Comparison of ENCODE assay signal across 8 cellular contexts in genomic region chr13:104773775-104774174, GRCh38.
DNase-seq lines count a peak whose midpoint lies in the region; ATAC-seq, FAIRE-seq and TF ChIP-seq lines count a peak whose summit lies in the region.

No MANE protein-coding gene starts in this region.

- FAIRE-seq in pancreas (lab: Jason Lieb, UNC) = no peak

- TF ChIP-seq CTCF in cardiac muscle cell (IDR thresholded peaks at IDR 0.05; ENCODE audit: low read depth, low read length) (peak; percentile 74), pancreas (IDR thresholded peaks at IDR 0.05) (peak in 3 of 4 donors; percentile 14 to 25 (median 19))

- H3K4me1 ChIP-seq in cardiac muscle cell (ENCODE audit: low read depth) = no peaks in the 10 kb centered on the region
- no peaks in the 10 kb centered on the region for H3K4me1 ChIP-seq in pancreas

- ATAC-seq in HG03354 (IDR thresholded peaks at IDR 0.05; ENCODE audit: poor library complexity, severe bottlenecking, unreplicated experiment) (peak; percentile 75), pancreas (peak in 3 of 4 donors; percentile 38 to 64 (median 62))

- H3K27ac ChIP-seq in cardiac muscle cell = no peak overlapping the region
- H3K27ac ChIP-seq in pancreas = no peak overlapping the region

- H3K4me3 ChIP-seq in cardiac muscle cell = no peak overlapping the region
- no peak overlapping the region for H3K4me3 ChIP-seq in pancreas

- intact Hi-C loops in cardiac septum (cut with DNase I) = loop anchor here (10.0 kb wide), 1 partner anchor 431 kb away; no protein-coding TSS in a partner anchor
- intact Hi-C loops in pancreas (cut with DNase I) = no loop called here

- WGBS in pancreas, 2 donors = 49 to 52% methylated on average over 2 of the region's 2 CpGs

- peak; percentile 68 to 70 for DNase-seq in cardiac muscle cell (ENCODE audit: low read depth in 1 of 2, low spot score in 1 of 2)
- no peak for DNase-seq in cardiac septum (ENCODE audit: low spot score)
- peak; percentile 50 for DNase-seq in NOMO-1 treated with DMSO at 0.1 percent for 48 hours (lab: John Stamatoyannopoulos, UW; ENCODE audit: unreplicated experiment)
- DNase-seq in epidermal melanocyte (ENCODE audit: insufficient read length, low spot score) = peak; percentile 59
- DNase-seq in pancreas = no peak
- no peak for DNase-seq in mucosa of gallbladder (ENCODE audit: low spot score)
- no peak for DNase-seq in central memory CD4-positive, alpha-beta T cell

- no peaks in the 10 kb centered on the region for H3K27me3 ChIP-seq in cardiac muscle cell
- H3K27me3 ChIP-seq in pancreas = no peaks in the 10 kb centered on the region

- H3K9me3 ChIP-seq in cardiac muscle cell (ENCODE audit: low read depth) (no peaks in the 10 kb centered on the region), pancreas (no peaks in the 10 kb centered on the region)

- H3K36me3 ChIP-seq in cardiac muscle cell (no peaks in the 10 kb centered on the region), pancreas (no peaks in the 10 kb centered on the region)

Comparison
In these comparisons a context has a peak if more than half of its experiments do, and no peak if none do; other contexts are left out.
1. DNase-seq: peak in cardiac muscle cell (2 of 2), NOMO-1 treated with DMSO at 0.1 percent for 48 hours (single experiment) and epidermal melanocyte (single experiment); none in cardiac septum (single experiment), pancreas (0 of 6), mucosa of gallbladder (single experiment) and central memory CD4-positive, alpha-beta T cell (single experiment).